Comparison of ENCODE assay signal across 33 cellular contexts in genomic region chr3:162994165-162994564, GRCh38.
"Had no signal": no experiment of that assay in that cellular context is flagged by ENCODE, and none has a peak within 500 bp of the region (broad histone marks: within the 10 kb centered on the region; RNA-seq: fewer than 3 reads in every experiment).

No MANE protein-coding gene starts in this region.

- H3K4me1 ChIP-seq: adrenal gland, Peyer's patch, SJSA1 had no signal

- H3K9ac ChIP-seq: KMS-11, SK-N-SH had no signal

- H3K9me3 ChIP-seq: adrenal gland, SK-N-SH had no signal

- H3K4me3 ChIP-seq: adrenal gland, Peyer's patch, SJSA1 had no signal

- H3K4me2 ChIP-seq: KMS-11, SK-N-SH had no signal

- DNase-seq: activated CD4-positive, alpha-beta T cell treated with anti-CD3 and anti-CD28 coated beads for 36 hours; activated CD4-positive, alpha-beta T cell treated with anti-CD3 and anti-CD28 coated beads, Interleukin-2, amount 10 ng/mL, durations not matched to agents 7 days and 5 days; activated CD4-positive, alpha-beta T cell treated with anti-CD3 and anti-CD28 coated beads, Interleukin-2, amount 50 U/mL, for 48 hours; activated CD8-positive, alpha-beta T cell treated with anti-CD3 and anti-CD28 coated beads, Interleukin-2, amount 10 ng/mL, durations not matched to agents 7 days and 5 days; activated gamma-delta T cell treated with Interleukin-2 at 50 U/mL for 16 hours; activated naive CD4-positive, alpha-beta T cell treated with anti-CD3 and anti-CD28 coated beads for 36 hours; activated T-cell treated with anti-CD3 and anti-CD28 coated beads, Interleukin-2, amount 50 U/mL, for 24 hours; adrenal gland; anterior cingulate cortex; caudate nucleus; cerebellar nuclear complex; MM.1S; NCI-H1092 treated with DMSO at 0.1 percent for 48 hours; NCI-H1417; NCI-H146; NCI-H187; NCI-H2029 treated with DMSO at 0.1 percent for 48 hours; NCI-H510A; NCI-H526; NCI-H82; NK-92 treated with Interleukin-12 subunit alpha and Interleukin-12 subunit beta, amount 100 ng/mL, for 24 hours; PC-3; Peyer's patch; RPMI8226; SHP77 treated with DMSO at 0.1 percent for 48 hours; SK-N-SH had no signal

- H3K27me3 ChIP-seq: adrenal gland, Peyer's patch, SJSA1 had no signal

- H3K36me3 ChIP-seq: adrenal gland, Peyer's patch, SJSA1 had no signal

- FAIRE-seq: bronchial epithelial cell, TTC549 had no signal

- H3K27ac ChIP-seq: adrenal gland, KMS-11, Peyer's patch, SJSA1 had no signal

- ATAC-seq: activated CD4-positive, alpha-beta T cell treated with anti-CD3 and anti-CD28 coated beads for 36 hours; activated CD4-positive, CD25-positive, alpha-beta regulatory T cell treated with anti-CD3 and anti-CD28 coated beads, Interleukin-2, amount 50 U/mL, for 24 hours; activated CD8-positive, alpha-beta T cell treated with anti-CD3 and anti-CD28 coated beads, Interleukin-2, amount 10 ng/mL, durations not matched to agents 7 days and 5 days; activated naive CD4-positive, alpha-beta T cell treated with anti-CD3 and anti-CD28 coated beads, Interleukin-2, amount 50 U/mL, for 72 hours; PC-3; WTC11 had no signal
